Comparison of ENCODE assay signal across 3 cellular contexts in the genomic region with DNA sequence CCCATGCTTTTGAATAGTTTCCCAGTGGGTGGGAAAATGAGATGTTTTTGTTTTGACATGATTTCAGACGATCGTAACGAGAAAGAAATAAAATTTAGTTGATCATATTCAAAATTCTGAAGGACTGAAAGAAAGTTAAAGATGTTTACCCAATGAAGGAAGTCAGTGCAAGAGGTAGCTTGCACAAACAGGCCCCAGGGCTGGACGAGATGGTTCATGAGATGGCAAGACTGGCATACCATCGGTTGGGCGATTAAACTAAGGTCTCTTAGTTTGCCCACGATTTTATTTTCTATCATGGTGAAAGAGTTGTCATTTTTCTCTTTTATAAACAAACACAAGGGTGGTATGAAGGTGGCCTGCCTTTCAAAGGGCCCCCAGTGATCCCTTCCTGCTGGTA.
"Had no signal": no experiment of that assay in that cellular context is flagged by ENCODE, and none has a peak within 500 bp of the region (broad histone marks: within the 10 kb centered on the region; RNA-seq: fewer than 3 reads in every experiment).

No MANE protein-coding gene starts in this region.

- H3K4me3 ChIP-seq: GM12878 had no signal

- DNase-seq: GDM1, GF-D8 had no signal
